ENCODE assay signal across 8 cellular contexts in genomic region chr3:172749201-172749965, GRCh38. TPM values are rescaled to one million over a fixed set of nuclear protein-coding genes. Genes with fewer than 3 reads are reported as not detected.
DNase-seq lines count a peak whose midpoint lies in the region; ATAC-seq and TF ChIP-seq lines count a peak whose summit lies in the region.

No MANE protein-coding gene starts in this region.

- no peak for ATAC-seq in GM18858 (IDR thresholded peaks at IDR 0.05; ENCODE audit: unreplicated experiment)

- in situ Hi-C loops in GM13976 (cut with MboI; ENCODE audit: low sequenced_read_pairs, unreplicated experiment): no loop called here

- peak; percentile 88 for DNase-seq in GM04504 (ENCODE audit: low read depth)
- DNase-seq in NCI-H2196 (lab: John Stamatoyannopoulos, UW; ENCODE audit: unreplicated experiment): peak; percentile 54
- no peak for DNase-seq in coronary artery (ENCODE audit: low spot score)
- peak; percentile 4 for DNase-seq in middle frontal gyrus (ENCODE audit: extremely low spot score, low spot score)
- DNase-seq in uterus: peak; percentile 22 to 28
- no peak for DNase-seq in GM13976 (ENCODE audit: low spot score)
- no peak for DNase-seq in SKM-1 (lab: John Stamatoyannopoulos, UW; ENCODE audit: unreplicated experiment)

- H3K27ac ChIP-seq in coronary artery: peak overlapping the region; percentile 73 to 83
- H3K27ac ChIP-seq in uterus: peak overlapping the region; percentile 68 to 73

- no peaks in the 10 kb centered on the region for H3K36me3 ChIP-seq in uterus

- no peaks in the 10 kb centered on the region for H3K27me3 ChIP-seq in uterus

- TF ChIP-seq POLR2A in uterus (IDR thresholded peaks at IDR 0.05): no peak

- intact Hi-C loops in uterus (cut with DNase I; ENCODE audit: low total_unique reads): no loop called here

- H3K4me3 ChIP-seq in coronary artery: peak overlapping the region; percentile 71
- peak overlapping the region; percentile 75 to 91 for H3K4me3 ChIP-seq in uterus

- no peaks in the 10 kb centered on the region for H3K9me3 ChIP-seq in uterus

- no peaks in the 10 kb centered on the region for H3K4me1 ChIP-seq in uterus

- no peak for TF ChIP-seq CTCF in coronary artery (IDR thresholded peaks at IDR 0.05)
- TF ChIP-seq CTCF in uterus (IDR thresholded peaks at IDR 0.05): no peak
- no peak for TF ChIP-seq CTCF in GM13976 (IDR thresholded peaks at IDR 0.05; ENCODE audit: borderline replicate concordance, control extremely low read depth, extremely low read depth, insufficient read depth, missing control alignments)

RNA-seq across cellular contexts. Expression of gene ECT2, which starts 1.1 kb away (rescaled TPM):
- total RNA-seq in uterus: 10 to 100 TPM in 1 of 4 donors, 1 to 10 TPM in 3; 2.6 to 52.9 (median 4.9) TPM

RNA-seq across cellular contexts. Expression of gene NCEH1, which starts 38.5 kb away (rescaled TPM):
- 1 to 10 TPM; 1.8 to 5.8 (median 5.4) TPM for total RNA-seq in uterus

Comparison
In these comparisons a context has a peak if more than half of its experiments do, and no peak if none do; other contexts are left out.
1. DNase-seq: peak in GM04504 (single experiment), NCI-H2196 (single experiment), middle frontal gyrus (single experiment) and uterus (2 of 2); none in coronary artery (single experiment), GM13976 (single experiment) and SKM-1 (single experiment).